Comparison of ENCODE assay signal across 8 cellular contexts in the genomic region with DNA sequence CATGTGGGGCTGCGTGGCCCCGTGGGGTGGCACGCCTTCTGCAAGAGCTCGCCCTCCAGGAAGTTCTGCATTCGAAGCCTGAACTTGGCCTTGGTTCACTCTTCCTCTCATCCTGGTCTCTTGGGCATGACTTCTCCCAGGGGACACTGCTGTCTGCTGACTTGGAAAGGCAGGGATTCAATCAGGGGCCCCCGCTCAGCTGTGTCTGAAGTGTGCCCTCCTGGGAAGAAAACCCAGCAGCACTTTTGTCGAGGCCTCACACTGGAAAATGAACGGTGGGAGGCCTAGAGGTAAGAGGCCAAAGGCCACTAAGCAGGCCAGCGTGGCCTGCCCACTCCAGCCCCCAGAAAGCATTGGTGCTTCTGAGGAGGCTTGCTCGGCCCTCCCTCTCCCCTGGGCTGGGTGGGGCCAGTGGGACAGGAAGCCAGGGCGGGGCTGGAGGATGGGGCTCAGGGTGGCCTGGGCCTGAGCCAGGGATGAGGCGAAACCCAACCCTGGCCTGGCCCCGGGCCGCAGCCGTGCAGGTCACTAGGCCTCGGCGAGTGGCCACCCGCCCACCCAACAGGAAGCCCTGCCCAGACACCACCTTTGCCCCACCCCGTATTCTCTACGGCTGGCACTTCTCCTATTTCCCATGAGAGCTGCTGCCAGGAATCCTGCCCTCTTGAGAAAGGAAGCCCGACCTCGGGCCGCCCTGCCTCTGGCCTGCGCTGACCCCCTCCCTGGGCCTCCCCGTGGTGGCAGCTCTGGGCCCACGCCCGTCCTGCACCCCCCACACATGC.
DNase-seq lines count a peak whose midpoint lies in the region; ATAC-seq, FAIRE-seq and TF ChIP-seq lines count a peak whose summit lies in the region.

No MANE protein-coding gene starts in this region.

- H3K4me2 ChIP-seq in H1 (ENCODE audit: insufficient read depth in 1 of 2, low read depth in 2 of 2, low read length in 2 of 2): no peak overlapping the region

- TF ChIP-seq POLR2A in H1 (IDR thresholded peaks at IDR 0.05; ENCODE audit: control extremely low read depth in 1 of 2, low read depth in 2 of 2, low read length in 2 of 2): no peak
- TF ChIP-seq POLR2A in transverse colon (IDR thresholded peaks at IDR 0.05): peak; percentile 21

- WGBS in H1 (ENCODE audit: extremely low coverage in 1 of 2, insufficient coverage in 1 of 2, insufficient read length in 1 of 2, insufficient replicate concordance in 2 of 2, low coverage in 1 of 2, low lambda C conversion rate in 2 of 2, missing lambda C conversion rate in 1 of 2), 2 experiments: 89% methylated on average over 19 of the region's 27 CpGs; no CpG with 5 or more reads in 1 of the 2 experiments
- WGBS in transverse colon (ENCODE audit: low coverage in 1 of 2), 2 donors: 24% methylated on average over 22 of the region's 27 CpGs; no CpG with 5 or more reads in 1 of the 2 donors

- no peak overlapping the region for H4K5ac ChIP-seq in H1 (ENCODE audit: insufficient read length, low read depth, low read length)

- CTCF ChIA-PET in H1 (lab: Charles Lee; ENCODE audit: partially characterized antibody): interaction anchor here (0.7 to 2.7 kb wide), 9 partner anchors 13 to 72 kb away, joined by 3 to 17 read pairs (median 4); no protein-coding TSS in a partner anchor

- POLR2A ChIA-PET in H1 (lab: Charles Lee; ENCODE audit: partially characterized antibody): interaction anchor here (0.9 to 1.7 kb wide), 3 partner anchors 13 to 36 kb away, joined by 3 read pairs; no protein-coding TSS in a partner anchor

- H3K79me2 ChIP-seq in H1 (ENCODE audit: control insufficient read depth in 1 of 2, insufficient read depth in 2 of 2, low read length in 2 of 2): no peaks in the 10 kb centered on the region; a peak in 1 of 4 replicates

- H2BK20ac ChIP-seq in H1 (ENCODE audit: low read length): no peak overlapping the region

- peak overlapping the region; percentile 71; the same call in 1 of the 2 replicates for H3K18ac ChIP-seq in H1 (ENCODE audit: extremely low read depth, low read length)

- no peak overlapping the region for H2BK15ac ChIP-seq in H1 (ENCODE audit: low read length)

- no peak overlapping the region for H3K4me3 ChIP-seq in H1 (ENCODE audit: extremely low read depth in 1 of 4, insufficient read depth in 2 of 4, low read depth in 3 of 4, low read length in 4 of 4)
- no peak overlapping the region for H3K4me3 ChIP-seq in muscle layer of duodenum (ENCODE audit: low read depth in 1 of 2, low read length in 2 of 2)
- no peak overlapping the region for H3K4me3 ChIP-seq in transverse colon

- no peak overlapping the region for H4K8ac ChIP-seq in H1 (ENCODE audit: extremely low read depth, insufficient read depth, low read length)

- H3K27me3 ChIP-seq in H1 (replicated peaks in 1 of 4; ENCODE audit: control insufficient read depth in 3 of 4, extremely low read depth in 1 of 4, insufficient read depth in 3 of 4, low read length in 3 of 4) (no peaks in the 10 kb centered on the region), muscle layer of duodenum (ENCODE audit: low read depth, low read length) (no peaks in the 10 kb centered on the region), transverse colon (no peaks in the 10 kb centered on the region)

- H3K14ac ChIP-seq in H1 (ENCODE audit: insufficient read length): no peak overlapping the region

- ATAC-seq in GM19467 (IDR thresholded peaks at IDR 0.05; ENCODE audit: unreplicated experiment): peak; percentile 88
- peak; percentile 72 to 89 for ATAC-seq in activated CD4-positive, CD25-positive, alpha-beta regulatory T cell treated with anti-CD3 and anti-CD28 coated beads, Interleukin-2, amount 50 U/mL, for 24 hours

- no peak for TF ChIP-seq EP300 in H1 (IDR thresholded peaks at IDR 0.05; ENCODE audit: borderline replicate concordance in 1 of 2, low read depth in 2 of 2, low read length in 2 of 2)
- no peak for TF ChIP-seq EP300 in transverse colon (IDR thresholded peaks at IDR 0.05; ENCODE audit: low read depth)

- H3K27ac ChIP-seq in H1 (ENCODE audit: low read depth, low read length): no peak overlapping the region
- H3K27ac ChIP-seq in muscle layer of duodenum (ENCODE audit: low read length): peak overlapping the region; percentile 85
- peak overlapping the region; percentile 75 to 87 (median 84) for H3K27ac ChIP-seq in transverse colon

- peaks cover 0 to 1% of the 10 kb centered on the region in 2 experiments for H4K20me1 ChIP-seq in H1 (replicated peaks in 1 of 2; ENCODE audit: control insufficient read depth in 1 of 2, insufficient read depth in 2 of 2, low read length in 2 of 2)

- H2BK120ac ChIP-seq in H1 (replicated peaks; ENCODE audit: low read depth, low read length): no peak overlapping the region

- H3K9ac ChIP-seq in H1 (replicated peaks in 1 of 4; ENCODE audit: extremely low read depth in 1 of 4, low read depth in 3 of 4, low read length in 3 of 4): no peak overlapping the region; a peak in 1 of 7 replicates

- in situ Hi-C loops in transverse colon (cut with MboI; ENCODE audit: low pct_ligation_motif_present in 1 of 4, low pct_unique_long_range_greater_than_20kb in 1 of 4, low sequenced_read_pairs in 3 of 4): no loop called here

- H2BK12ac ChIP-seq in H1 (ENCODE audit: low read depth, low read length): peak overlapping the region; percentile 75; the same call in 1 of the 2 replicates

- no peaks in the 10 kb centered on the region for H3K23me2 ChIP-seq in H1 (ENCODE audit: low read depth, low read length)

- H3K36me3 ChIP-seq in H1 (ENCODE audit: control insufficient read depth in 2 of 4, insufficient read depth in 4 of 4, low read length in 3 of 4) (no peaks in the 10 kb centered on the region), muscle layer of duodenum (ENCODE audit: control insufficient read depth in 1 of 2, insufficient read depth in 2 of 2, low read length in 2 of 2) (no peaks in the 10 kb centered on the region), transverse colon (no peaks in the 10 kb centered on the region)

- no peaks in the 10 kb centered on the region; the same call in 1 of the 2 replicates for H3K79me1 ChIP-seq in H1 (ENCODE audit: low read depth, low read length)

- FAIRE-seq in H1 (lab: Jason Lieb, UNC): no peak

- H3K4me1 ChIP-seq in H1 (replicated peaks in 1 of 4; ENCODE audit: control insufficient read depth in 3 of 4, insufficient read depth in 4 of 4, low read length in 3 of 4) (peaks cover 0 to 22% (median 13%) of the 10 kb centered on the region in 4 experiments; a peak in 5 of 7 replicates), muscle layer of duodenum (ENCODE audit: control insufficient read depth in 1 of 2, insufficient read depth in 2 of 2, low read length in 2 of 2) (peaks cover 54 to 66% of the 10 kb centered on the region in 2 donors), transverse colon (peaks cover 62 to 82% (median 67%) of the 10 kb centered on the region in 4 donors)

- no peak for TF ChIP-seq RAD21 in H1 (IDR thresholded peaks at IDR 0.05 in 1 of 2, conservative IDR thresholded peaks at IDR 0.05 in 1 of 2; ENCODE audit: low read depth in 2 of 2, low read length in 2 of 2)

- H2AK5ac ChIP-seq in H1 (ENCODE audit: low read depth, low read length): 0 out of 2 replicates have a peak overlapping the region, but pooled peaks have one; percentile 40

- peak; percentile 87 for DNase-seq in AG20443 (ENCODE audit: low spot score)
- peak; percentile 95 for DNase-seq in HT1080 (ENCODE audit: low read depth)
- no peak for DNase-seq in H1 (ENCODE audit: low read depth in 1 of 2, low spot score in 2 of 2)
- peak; percentile 84 for DNase-seq in transverse colon
- no peak for DNase-seq in DMS79 (lab: John Stamatoyannopoulos, UW)

- peak overlapping the region; percentile 71; the same call in 1 of the 2 replicates for H2BK5ac ChIP-seq in H1 (ENCODE audit: low read depth, low read length)

- H2AFZ ChIP-seq in H1 (ENCODE audit: low read length): no peak overlapping the region

- H3K23ac ChIP-seq in H1 (ENCODE audit: insufficient read length): no peak overlapping the region

- H3K9me3 ChIP-seq in H1 (ENCODE audit: insufficient read depth in 2 of 2, low read depth in 1 of 2, low read length in 1 of 2) (no peaks in the 10 kb centered on the region), muscle layer of duodenum (ENCODE audit: control insufficient read depth in 1 of 2, low read length in 2 of 2) (no peaks in the 10 kb centered on the region), transverse colon (no peaks in the 10 kb centered on the region)

- intact Hi-C loops in transverse colon (cut with DNase I; ENCODE audit: low total_unique reads): loop anchor here (10.0 kb wide), 1 partner anchor 75 kb away; no protein-coding TSS in a partner anchor

- no peak overlapping the region for H4K91ac ChIP-seq in H1 (replicated peaks; ENCODE audit: insufficient read length, low read length)

- no peak overlapping the region for H3K56ac ChIP-seq in H1 (replicated peaks; ENCODE audit: insufficient read length, low read depth, low read length)

- no peak overlapping the region for H3K4ac ChIP-seq in H1 (replicated peaks; ENCODE audit: insufficient read length, low read depth, low read length)

- no peak for TF ChIP-seq CTCF in H1 (IDR thresholded peaks at IDR 0.05; ENCODE audit: control extremely low read depth in 1 of 3, insufficient read depth in 1 of 3, low read depth in 1 of 3, low read length in 3 of 3)
- no peak for TF ChIP-seq CTCF in transverse colon (IDR thresholded peaks at IDR 0.05)

TF ChIP-seq in H1, 55 proteins besides CTCF, POLR2A, EP300 and RAD21:
- TF ChIP-seq POU5F1 (IDR thresholded peaks at IDR 0.05; ENCODE audit: low read depth, low read length) (no peak), JUND (IDR thresholded peaks at IDR 0.05; ENCODE audit: low read length) (no peak), SIX5 (IDR thresholded peaks at IDR 0.05; ENCODE audit: low read depth, low read length) (no peak)
- TF ChIP-seq, protein P1, sequence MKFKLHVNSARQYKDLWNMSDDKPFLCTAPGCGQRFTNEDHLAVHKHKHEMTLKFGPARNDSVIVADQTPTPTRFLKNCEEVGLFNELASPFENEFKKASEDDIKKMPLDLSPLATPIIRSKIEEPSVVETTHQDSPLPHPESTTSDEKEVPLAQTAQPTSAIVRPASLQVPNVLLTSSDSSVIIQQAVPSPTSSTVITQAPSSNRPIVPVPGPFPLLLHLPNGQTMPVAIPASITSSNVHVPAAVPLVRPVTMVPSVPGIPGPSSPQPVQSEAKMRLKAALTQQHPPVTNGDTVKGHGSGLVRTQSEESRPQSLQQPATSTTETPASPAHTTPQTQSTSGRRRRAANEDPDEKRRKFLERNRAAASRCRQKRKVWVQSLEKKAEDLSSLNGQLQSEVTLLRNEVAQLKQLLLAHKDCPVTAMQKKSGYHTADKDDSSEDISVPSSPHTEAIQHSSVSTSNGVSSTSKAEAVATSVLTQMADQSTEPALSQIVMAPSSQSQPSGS (IDR thresholded peaks at IDR 0.05; ENCODE audit: low read length): no peak

Comparison
In these comparisons a context has a peak if more than half of its experiments do, and no peak if none do; other contexts are left out.
1. DNase-seq: peak in AG20443 (single experiment), HT1080 (single experiment) and transverse colon (single experiment); none in H1 (0 of 2) and DMS79 (single experiment).